Comparison of ENCODE assay signal across 8 cellular contexts in the genomic region with DNA sequence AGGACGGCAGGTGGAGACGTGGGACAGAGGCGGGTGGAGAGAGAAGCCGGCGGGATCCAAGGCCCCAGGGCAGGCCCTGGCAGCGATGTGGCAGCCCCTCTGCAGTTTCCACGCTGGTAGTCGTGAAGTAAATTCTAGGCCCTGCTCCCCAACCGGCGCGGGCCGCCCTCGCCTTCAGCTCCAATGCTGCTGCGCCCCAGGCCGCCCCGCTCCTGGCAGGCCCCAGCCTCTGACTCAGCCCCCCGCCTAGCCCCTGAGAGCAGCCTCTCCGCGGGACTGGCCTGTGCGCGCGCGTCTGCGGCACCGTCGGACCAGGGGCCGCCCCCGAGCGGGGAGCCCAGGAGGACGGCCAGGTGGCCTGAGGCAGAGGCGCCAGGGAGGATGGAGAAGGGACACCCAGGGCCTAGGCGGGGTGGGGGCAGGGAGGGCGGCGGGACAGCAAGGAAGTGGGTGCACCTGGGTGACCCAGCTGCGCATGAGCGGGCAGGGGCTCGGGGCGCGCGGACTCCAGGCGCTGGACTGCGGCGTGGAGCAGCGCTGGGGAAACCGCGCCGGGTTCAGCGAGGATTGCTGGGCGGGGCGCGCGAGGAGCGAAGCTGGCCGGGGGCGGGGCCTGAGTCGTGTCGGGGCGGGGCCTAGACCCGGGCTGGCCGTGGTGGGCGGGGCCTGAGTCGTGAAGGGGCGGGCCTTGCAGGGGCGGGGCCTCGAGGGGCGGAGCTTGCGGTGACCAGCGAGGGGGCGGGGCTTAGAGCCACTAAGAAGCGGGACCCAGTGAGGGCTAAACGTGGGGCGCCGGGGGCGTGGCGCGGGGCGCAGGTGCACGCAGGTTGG. TPM values are rescaled to one million over a fixed set of nuclear protein-coding genes. Genes with fewer than 3 reads are reported as not detected.
A peak's percentile ranks its signal among the peaks of the same experiment; 100 is the strongest.
DNase-seq lines count a peak whose midpoint lies in the region; ATAC-seq and TF ChIP-seq lines count a peak whose summit lies in the region.

No MANE protein-coding gene starts in this region.

- H3K9me3 ChIP-seq in aorta (ENCODE audit: control insufficient read depth, low read length) = no peaks in the 10 kb centered on the region

- no peak overlapping the region for H3K27ac ChIP-seq in aorta (ENCODE audit: low read depth in 1 of 2, low read length in 2 of 2)

- 2% methylated on average over 55 to 78 of the region's 78 CpGs for WGBS in aorta, 2 donors

- no peaks in the 10 kb centered on the region for H3K27me3 ChIP-seq in aorta (ENCODE audit: control insufficient read depth in 1 of 2, insufficient read depth in 2 of 2, low read length in 1 of 2)

- no peak for TF ChIP-seq CTCF in astrocyte of the spinal cord (IDR thresholded peaks at IDR 0.05; ENCODE audit: low read depth, low read length)
- no peak for TF ChIP-seq CTCF in retinal pigment epithelial cell (conservative IDR thresholded peaks at IDR 0.05; ENCODE audit: low read depth, low read length)

- in situ Hi-C loops in astrocyte of the spinal cord (cut with HindIII; ENCODE audit: low sequenced_read_pairs) = no loop called here

- no peaks in the 10 kb centered on the region for H3K4me1 ChIP-seq in aorta (ENCODE audit: control insufficient read depth in 1 of 2, insufficient read depth in 2 of 2, low read length in 2 of 2)

- intact Hi-C loops in aorta (cut with DNase I) = loop anchor here (10.0 kb wide), 3 partner anchors 58 to 318 kb away; a partner anchor contains a TSS

- no peaks in the 10 kb centered on the region for H3K36me3 ChIP-seq in aorta (ENCODE audit: control insufficient read depth in 1 of 2, insufficient read depth in 2 of 2, low read length in 1 of 2)

- DNase-seq in DMS 273 treated with DMSO at 0.1 percent for 48 hours (lab: John Stamatoyannopoulos, UW) = peak; percentile 26
- DNase-seq in MV-4-11 (lab: John Stamatoyannopoulos, UW) = peak; percentile 70
- DNase-seq in T-helper 9 cell = peak; percentile 100
- DNase-seq in astrocyte of the spinal cord (ENCODE audit: low read depth, low spot score) = peak; percentile 81
- DNase-seq in hypothalamus (lab: John Stamatoyannopoulos, UW) = peak; percentile 16 to 97 (median 84)
- peak; percentile 22 for DNase-seq in retinal pigment epithelial cell (ENCODE audit: low read depth)
- DNase-seq in aorta = peak; percentile 91 to 96

- H3K4me3 ChIP-seq in astrocyte of the spinal cord (ENCODE audit: low read depth, low read length) (peak overlapping the region; percentile 38), retinal pigment epithelial cell (ENCODE audit: low read length) (peak overlapping the region; percentile 46), aorta (ENCODE audit: low read length in 2 of 2) (peak overlapping the region; percentile 10 to 13)

- ATAC-seq in GM21825 (IDR thresholded peaks at IDR 0.05; ENCODE audit: unreplicated experiment) = peak; percentile 69
- ATAC-seq in aorta (ENCODE audit: low FRiP score) = peak; percentile 97

RNA-seq across cellular contexts. Expression of a gene that starts 29.6 kb away (rescaled TPM):
- total RNA-seq in aorta = 10 to 100 TPM; 12.7 to 14.9 TPM
- polyA plus RNA-seq in aorta = 1 to 10 TPM; 2.6 to 3.2 TPM

RNA-seq across cellular contexts. Expression of a gene that starts 46.8 kb away (rescaled TPM):
- total RNA-seq in aorta = 1 to 10 TPM in 1 of 2 donors, not detected in 1; 4.0 TPM
- polyA plus RNA-seq in aorta = 1 to 10 TPM in 1 of 2 donors, under 1 TPM in 1; 0.75 to 2.9 TPM

Comparison
In these comparisons a context has a peak if more than half of its experiments do, and no peak if none do; other contexts are left out.
1. DNase-seq: peak in every context shown above with its lines; median percentile 100 in T-helper 9 cell; 94 in aorta; 84 in hypothalamus; 81 in astrocyte of the spinal cord; 70 in MV-4-11; 26 in DMS 273 treated with DMSO at 0.1 percent for 48 hours; 22 in retinal pigment epithelial cell.